ENCODE assay signal across 17 cellular contexts in genomic region chr1:156833598-156833997, GRCh38. TPM values are rescaled to one million over a fixed set of nuclear protein-coding genes. Genes with fewer than 3 reads are reported as not detected.
DNase-seq lines count a peak whose midpoint lies in the region; ATAC-seq and TF ChIP-seq lines count a peak whose summit lies in the region.
"Had no signal": no experiment of that assay in that cellular context is flagged by ENCODE, and none has a peak within 500 bp of the region (broad histone marks: within the 10 kb centered on the region; RNA-seq: fewer than 3 reads in every experiment).

No MANE protein-coding gene starts in this region.

- H3K79me2 ChIP-seq in osteoblast (ENCODE audit: insufficient read depth, low read length), result no peaks in the 10 kb centered on the region

- peak; percentile 50 for TF ChIP-seq CTCF in WERI-Rb-1 (IDR thresholded peaks at IDR 0.05; ENCODE audit: low read depth, low read length)
- no peak for TF ChIP-seq CTCF in osteoblast (IDR thresholded peaks at IDR 0.05; ENCODE audit: extremely low read depth, low read depth, low read length)
- TF ChIP-seq CTCF in glutamatergic neuron (IDR thresholded peaks at IDR 0.05; ENCODE audit: partially characterized antibody, unreplicated experiment), result no peak

- no peak overlapping the region for H3K4me3 ChIP-seq in Jurkat, Clone E6-1 (ENCODE audit: low read length)
- no peak overlapping the region for H3K4me3 ChIP-seq in WERI-Rb-1 (ENCODE audit: low read depth, low read length)
- no peak overlapping the region for H3K4me3 ChIP-seq in osteoblast (ENCODE audit: insufficient read depth, low read length)
- H3K4me3 ChIP-seq: breast epithelium, dorsolateral prefrontal cortex, esophagus muscularis mucosa, PC-9, right atrium auricular region had no signal

- no peak overlapping the region for H3K4me2 ChIP-seq in osteoblast (ENCODE audit: insufficient read depth, low read length)
- H3K4me2 ChIP-seq: PC-9 had no signal

- H2AFZ ChIP-seq in osteoblast (ENCODE audit: low read length), result no peak overlapping the region
- H2AFZ ChIP-seq: PC-9 had no signal

- no peak for DNase-seq in activated CD8-positive, alpha-beta memory T cell treated with anti-CD3 and anti-CD28 coated beads, Interleukin-2, amount 10 ng/mL, durations not matched to agents 7 days and 5 days
- DNase-seq in activated CD8-positive, alpha-beta memory T cell treated with anti-CD3 and anti-CD28 coated beads for 24 hours, result no peak
- peak; percentile 35 for DNase-seq in Jurkat, Clone E6-1 (ENCODE audit: low read depth, low spot score)
- DNase-seq in WERI-Rb-1 (no peak), osteoblast (ENCODE audit: insufficient read length, low spot score, missing footprints) (peak; percentile 35), SW480 (ENCODE audit: low spot score) (no peak), left lobe of liver (ENCODE audit: low spot score) (no peak), glutamatergic neuron (no peak)
- DNase-seq: Calu3, dorsolateral prefrontal cortex, Karpas-422, NCI-H1436 treated with DMSO at 0.1 percent for 48 hours, PC-9, substantia nigra had no signal

- H3K4me3 Mint-ChIP-seq in activated CD8-positive, alpha-beta memory T cell treated with anti-CD3 and anti-CD28 coated beads, Interleukin-2, amount 10 ng/mL, durations not matched to agents 7 days and 5 days, result no peak overlapping the region
- no peak overlapping the region for H3K4me3 Mint-ChIP-seq in glutamatergic neuron (ENCODE audit: unreplicated experiment)

- no peak overlapping the region for H3K27ac Mint-ChIP-seq in activated CD8-positive, alpha-beta memory T cell treated with anti-CD3 and anti-CD28 coated beads, Interleukin-2, amount 10 ng/mL, durations not matched to agents 7 days and 5 days
- H3K27ac Mint-ChIP-seq in glutamatergic neuron (ENCODE audit: unreplicated experiment), result no peak overlapping the region

- H3K27me3 ChIP-seq in WERI-Rb-1 (ENCODE audit: insufficient read depth, low read depth, severe bottlenecking), result no peaks in the 10 kb centered on the region
- H3K27me3 ChIP-seq in osteoblast (ENCODE audit: insufficient read depth, low read length), result peaks cover 43% of the 10 kb centered on the region
- H3K27me3 ChIP-seq: breast epithelium, right atrium auricular region had no signal

- CTCF ChIA-PET in activated CD8-positive, alpha-beta memory T cell treated with anti-CD3 and anti-CD28 coated beads, Interleukin-2, amount 10 ng/mL, durations not matched to agents 7 days and 5 days (lab: Charles Lee), result interaction anchor here (1.0 to 8.4 kb wide), 10 partner anchors 11 to 321 kb away, joined by 3 to 233 read pairs (median 4); partner anchors contain the start of genes INSRR, NTRK1 and SH2D2A

- no peaks in the 10 kb centered on the region for H3K9me3 ChIP-seq in WERI-Rb-1 (ENCODE audit: severe bottlenecking)
- H3K9me3 ChIP-seq in osteoblast (ENCODE audit: low read depth, low read length), result no peaks in the 10 kb centered on the region
- H3K9me3 ChIP-seq: breast epithelium, esophagus muscularis mucosa, right atrium auricular region had no signal

- peak; percentile 50 for ATAC-seq in activated CD8-positive, alpha-beta memory T cell treated with anti-CD3 and anti-CD28 coated beads, Interleukin-2, amount 10 ng/mL, durations not matched to agents 7 days and 5 days
- ATAC-seq in left lobe of liver, result no peak

- H3K9me3 Mint-ChIP-seq in activated CD8-positive, alpha-beta memory T cell treated with anti-CD3 and anti-CD28 coated beads, Interleukin-2, amount 10 ng/mL, durations not matched to agents 7 days and 5 days (ENCODE audit: low read depth), result no peaks in the 10 kb centered on the region
- peaks cover 2% of the 10 kb centered on the region for H3K9me3 Mint-ChIP-seq in glutamatergic neuron (ENCODE audit: unreplicated experiment)

- H4K20me1 ChIP-seq in osteoblast (ENCODE audit: insufficient read depth, low read length), result no peaks in the 10 kb centered on the region

- H3K4me1 Mint-ChIP-seq in activated CD8-positive, alpha-beta memory T cell treated with anti-CD3 and anti-CD28 coated beads, Interleukin-2, amount 10 ng/mL, durations not matched to agents 7 days and 5 days, result peaks cover 38% of the 10 kb centered on the region
- peaks cover 19% of the 10 kb centered on the region for H3K4me1 Mint-ChIP-seq in glutamatergic neuron (ENCODE audit: low read depth, unreplicated experiment)

- H3K36me3 ChIP-seq in WERI-Rb-1 (no peaks in the 10 kb centered on the region), osteoblast (ENCODE audit: insufficient read depth, low read length) (no peaks in the 10 kb centered on the region)
- H3K36me3 ChIP-seq: breast epithelium, esophagus muscularis mucosa, right atrium auricular region had no signal

- H3K4me1 ChIP-seq in osteoblast (ENCODE audit: insufficient read depth, low read length), result no peaks in the 10 kb centered on the region
- H3K4me1 ChIP-seq: breast epithelium, esophagus muscularis mucosa, right atrium auricular region had no signal

- H3K36me3 Mint-ChIP-seq in activated CD8-positive, alpha-beta memory T cell treated with anti-CD3 and anti-CD28 coated beads, Interleukin-2, amount 10 ng/mL, durations not matched to agents 7 days and 5 days, result no peaks in the 10 kb centered on the region
- no peaks in the 10 kb centered on the region for H3K36me3 Mint-ChIP-seq in glutamatergic neuron (ENCODE audit: unreplicated experiment)

- peaks cover 9% of the 10 kb centered on the region for H3K27me3 Mint-ChIP-seq in activated CD8-positive, alpha-beta memory T cell treated with anti-CD3 and anti-CD28 coated beads, Interleukin-2, amount 10 ng/mL, durations not matched to agents 7 days and 5 days
- peaks cover 20% of the 10 kb centered on the region for H3K27me3 Mint-ChIP-seq in glutamatergic neuron (ENCODE audit: unreplicated experiment)

- H3K27ac ChIP-seq in WERI-Rb-1 (no peak overlapping the region), osteoblast (ENCODE audit: low read depth, low read length) (no peak overlapping the region)
- H3K27ac ChIP-seq: breast epithelium, dorsolateral prefrontal cortex, esophagus muscularis mucosa, PC-9, right atrium auricular region had no signal

RNA-seq across cellular contexts. Expression of gene SH2D2A, which starts 16.9 kb away (rescaled TPM):
- 100 to 1,000 TPM; 157 to 205 TPM for total RNA-seq in activated CD8-positive, alpha-beta memory T cell treated with anti-CD3 and anti-CD28 coated beads, Interleukin-2, amount 10 ng/mL, durations not matched to agents 7 days and 5 days
- polyA plus RNA-seq in Jurkat, Clone E6-1 (2012; ENCODE audit: insufficient read depth, insufficient read length), result 21.8 TPM
- total RNA-seq in osteoblast (0.29 and 0.36 TPM in 2 replicates), left lobe of liver (0.78 TPM), glutamatergic neuron (ENCODE audit: unreplicated experiment) (0.86 TPM)

RNA-seq across cellular contexts. Expression of gene INSRR, which starts 25.3 kb away (rescaled TPM):
- under 1 TPM; 0.09 to 0.19 TPM for total RNA-seq in activated CD8-positive, alpha-beta memory T cell treated with anti-CD3 and anti-CD28 coated beads, Interleukin-2, amount 10 ng/mL, durations not matched to agents 7 days and 5 days
- polyA plus RNA-seq in Jurkat, Clone E6-1 (2012; ENCODE audit: insufficient read depth, insufficient read length), result not detected
- 0.29 and 0.36 TPM in 2 replicates for total RNA-seq in osteoblast
- not detected for total RNA-seq in left lobe of liver
- total RNA-seq in glutamatergic neuron (ENCODE audit: unreplicated experiment), result 6.9 TPM
- total RNA-seq: Calu3, esophagus muscularis mucosa, PC-9, right atrium auricular region had no signal

RNA-seq across cellular contexts. Expression of gene NTRK1, which starts 27.1 kb away (rescaled TPM):
- 1 to 10 TPM; 2.8 to 8.8 TPM for total RNA-seq in activated CD8-positive, alpha-beta memory T cell treated with anti-CD3 and anti-CD28 coated beads, Interleukin-2, amount 10 ng/mL, durations not matched to agents 7 days and 5 days
- 1.8 TPM for polyA plus RNA-seq in Jurkat, Clone E6-1 (2012; ENCODE audit: insufficient read depth, insufficient read length)
- total RNA-seq in osteoblast (0.36 and 0.88 TPM in 2 replicates), left lobe of liver (not detected), glutamatergic neuron (ENCODE audit: unreplicated experiment) (296 TPM)
- total RNA-seq: Calu3, PC-9 had no signal

RNA-seq across cellular contexts. Expression of gene PEAR1, which starts 59.9 kb away (rescaled TPM):
- total RNA-seq in activated CD8-positive, alpha-beta memory T cell treated with anti-CD3 and anti-CD28 coated beads, Interleukin-2, amount 10 ng/mL, durations not matched to agents 7 days and 5 days, result not detected
- not detected for polyA plus RNA-seq in Jurkat, Clone E6-1 (2012; ENCODE audit: insufficient read depth, insufficient read length)
- total RNA-seq in osteoblast, result 17.0 and 21.2 TPM in 2 replicates
- 4.5 TPM for total RNA-seq in left lobe of liver
- total RNA-seq in glutamatergic neuron (ENCODE audit: unreplicated experiment), result 1.2 TPM

Comparison
In these comparisons a context has a peak if more than half of its experiments do, and no peak if none do; other contexts are left out.
1. DNase-seq: peak in Jurkat, Clone E6-1 (single experiment) and osteoblast (single experiment); none in activated CD8-positive, alpha-beta memory T cell treated with anti-CD3 and anti-CD28 coated beads, Interleukin-2, amount 10 ng/mL, durations not matched to agents 7 days and 5 days (single experiment), activated CD8-positive, alpha-beta memory T cell treated with anti-CD3 and anti-CD28 coated beads for 24 hours (single experiment), WERI-Rb-1 (single experiment), SW480 (single experiment), left lobe of liver (single experiment) and glutamatergic neuron (single experiment).
2. RNA of gene SH2D2A, which starts 16.9 kb away (total RNA-seq): 157 to 205 TPM in activated CD8-positive, alpha-beta memory T cell treated with anti-CD3 and anti-CD28 coated beads, Interleukin-2, amount 10 ng/mL, durations not matched to agents 7 days and 5 days; 0.86 TPM in glutamatergic neuron (single experiment), 0.78 TPM in left lobe of liver (single experiment) and 0.29 to 0.36 TPM in osteoblast; every median in the first group is over 10 times any median in the second.
3. RNA of gene NTRK1, which starts 27.1 kb away (total RNA-seq): 296 TPM in glutamatergic neuron (single experiment); 2.8 to 8.8 TPM in activated CD8-positive, alpha-beta memory T cell treated with anti-CD3 and anti-CD28 coated beads, Interleukin-2, amount 10 ng/mL, durations not matched to agents 7 days and 5 days, 0.36 to 0.88 TPM in osteoblast and not detected in left lobe of liver (single experiment); every median in the first group is over 10 times any median in the second.